8 cellular contexts compared by ENCODE assay signal in the genomic region with DNA sequence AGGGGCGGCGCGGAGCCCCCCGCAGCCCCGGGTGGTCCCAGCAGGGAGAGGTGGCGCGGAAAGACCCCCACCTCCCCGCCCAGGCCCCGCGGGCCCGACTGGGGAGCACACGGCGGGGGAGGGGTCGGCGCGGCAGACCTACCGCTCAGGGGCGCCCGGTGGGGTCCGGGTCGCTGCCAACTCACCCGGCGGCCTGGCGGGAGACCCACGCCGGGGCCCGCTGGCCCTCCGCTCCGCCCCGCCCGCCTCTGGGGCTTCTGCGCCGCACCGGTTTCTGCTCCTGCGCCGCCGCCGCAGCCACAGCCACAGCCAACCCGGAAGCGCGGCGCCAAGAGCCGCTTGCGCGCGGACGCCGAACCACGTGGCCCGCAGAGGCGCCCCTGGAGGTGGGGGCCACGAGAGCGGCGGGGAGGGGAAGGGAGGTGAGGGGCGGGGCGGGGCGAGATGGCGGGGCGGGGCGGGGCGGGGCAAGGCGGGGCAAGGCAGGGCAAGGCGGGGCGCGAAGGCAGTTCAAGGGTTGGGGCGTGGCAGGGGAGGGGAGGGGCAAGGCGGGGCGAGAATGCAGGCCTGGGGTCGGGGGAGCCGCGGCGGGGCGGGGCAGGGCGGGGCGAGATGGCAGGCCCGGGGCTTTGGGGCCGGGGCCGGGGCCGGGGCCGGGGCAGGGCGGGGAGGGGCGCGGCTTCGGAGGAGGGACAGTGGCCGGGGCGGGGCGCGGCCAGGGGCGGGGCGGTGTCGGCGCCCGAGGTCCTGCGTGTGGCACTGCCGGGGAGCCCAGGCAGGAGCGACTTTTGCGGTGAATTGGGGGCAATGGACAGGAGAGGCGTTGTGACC. TPM values are rescaled to one million over a fixed set of nuclear protein-coding genes. Genes with fewer than 3 reads are reported as not detected.
DNase-seq lines count a peak whose midpoint lies in the region; ATAC-seq and TF ChIP-seq lines count a peak whose summit lies in the region.

TSS of gene ZBTB24 (minus strand) at position 307 of the 831 bp plus-strand sequence. CDS start 1,193 bp downstream, outside the sequence.

- no peaks in the 10 kb centered on the region for H3K27me3 ChIP-seq in psoas muscle (ENCODE audit: insufficient read depth in 3 of 3, low read length in 2 of 3)

- H3K36me3 ChIP-seq in psoas muscle (ENCODE audit: insufficient read depth in 1 of 2, low read depth in 1 of 2) (peaks cover 6 to 27% of the 10 kb centered on the region in 2 donors), urinary bladder (ENCODE audit: insufficient read depth) (peaks cover 2% of the 10 kb centered on the region)

- ATAC-seq in GM18502 (IDR thresholded peaks at IDR 0.05; ENCODE audit: poor library complexity, unreplicated experiment) (peak; percentile 88), HG02884 (IDR thresholded peaks at IDR 0.05; ENCODE audit: unreplicated experiment) (peak; percentile 85), T-helper 17 cell (peak; percentile 88), left ventricle myocardium superior (peak; percentile 97), psoas muscle (peak; percentile 94 to 96 (median 96))

- H3K9me3 ChIP-seq in T-helper 17 cell (ENCODE audit: control insufficient read depth, low read length, poor library complexity, severe bottlenecking) = no peaks in the 10 kb centered on the region
- H3K9me3 ChIP-seq in psoas muscle = no peaks in the 10 kb centered on the region

- peak within 1 kb of the TSS; percentile 97 for H3K4me3 Mint-ChIP-seq in T-helper 17 cell

- intact Hi-C loops in left ventricle myocardium superior (cut with micrococcal nuclease) (no loop called here), psoas muscle (cut with DNase I) (loop anchor here in 1 of 2 donors (2.0 kb wide), 1 partner anchor 42 kb away; the partner anchor contains the start of genes PPIL6 and SMPD2)

- no peaks in the 10 kb centered on the region for H3K27me3 Mint-ChIP-seq in T-helper 17 cell

- 1% methylated on average over 41 to 88 of the region's 98 CpGs for WGBS in psoas muscle, 3 donors
- WGBS in urinary bladder = 2% methylated on average over 97 of the region's 98 CpGs

- peak within 1 kb of the TSS; percentile 96 for H3K4me3 ChIP-seq in psoas muscle
- peak within 1 kb of the TSS; percentile 100 for H3K4me3 ChIP-seq in urinary bladder (ENCODE audit: low read depth, low read length)

- H3K27ac Mint-ChIP-seq in T-helper 17 cell = peak within 1 kb of the TSS; percentile 99

- DNase-seq in NCI-H1694 treated with DMSO at 0.1 percent for 48 hours (lab: John Stamatoyannopoulos, UW) (peak; percentile 81), T-helper 17 cell (peak; percentile 88 to 92 (median 88)), amygdala (lab: John Stamatoyannopoulos, UW) (peak; percentile 38 to 92 (median 80)), left ventricle myocardium superior (peak; percentile 96), psoas muscle (peak; percentile 92 to 96)

- TF ChIP-seq CTCF in psoas muscle (IDR thresholded peaks at IDR 0.05) = no peak

- peaks cover 46% of the 10 kb centered on the region for H3K4me1 Mint-ChIP-seq in T-helper 17 cell

- H3K27ac ChIP-seq in psoas muscle = peak within 1 kb of the TSS; percentile 91
- H3K27ac ChIP-seq in urinary bladder (ENCODE audit: low read depth) = peak within 1 kb of the TSS; percentile 79

- H3K36me3 Mint-ChIP-seq in T-helper 17 cell (ENCODE audit: low read depth) = peaks cover 9% of the 10 kb centered on the region

- peaks cover 38% of the 10 kb centered on the region for H3K4me1 ChIP-seq in psoas muscle
- H3K4me1 ChIP-seq in urinary bladder (ENCODE audit: insufficient read depth) = peaks cover 3% of the 10 kb centered on the region

RNA-seq across cellular contexts. Expression of gene ZBTB24, which starts in this region (rescaled TPM):
- total RNA-seq in T-helper 17 cell = 10 to 100 TPM; 14.3 to 15.3 TPM
- 3.4 TPM for total RNA-seq in left ventricle myocardium superior
- 1 to 10 TPM; 4.4 to 5.8 (median 5.4) TPM for total RNA-seq in psoas muscle
- 1 to 10 TPM; 2.3 to 5.5 (median 2.6) TPM for polyA plus RNA-seq in psoas muscle
- total RNA-seq in urinary bladder = 12.0 TPM
- polyA plus RNA-seq in urinary bladder = 4.3 TPM

Comparison
In these comparisons a context has a peak if more than half of its experiments do, and no peak if none do; other contexts are left out.
1. Peak in every context shown above with its lines: DNase-seq, ATAC-seq, H3K4me3 ChIP-seq and H3K27ac ChIP-seq.